ENCODE assay signal across 18 cellular contexts in the genomic region with DNA sequence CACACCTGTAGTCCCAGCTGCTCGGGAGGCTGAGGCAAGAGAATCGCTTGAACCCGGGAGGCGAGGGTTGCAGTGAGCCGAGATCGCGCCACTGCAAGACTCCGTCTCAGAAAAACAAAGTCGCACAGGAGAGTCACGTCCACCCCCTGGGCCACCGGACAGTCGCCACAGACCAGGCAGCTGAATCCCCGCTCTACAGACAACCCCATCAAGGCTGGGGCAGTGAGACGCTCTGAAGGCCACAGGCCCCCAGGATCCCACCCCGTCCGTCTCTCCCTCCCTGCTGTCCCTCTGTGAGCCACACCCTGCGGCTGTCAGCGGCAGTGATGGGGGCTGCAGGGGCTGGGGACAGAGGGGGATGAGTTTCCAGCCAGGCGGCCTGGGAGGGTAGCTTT. TPM values are rescaled to one million over a fixed set of nuclear protein-coding genes. Genes with fewer than 3 reads are reported as not detected.
A peak's percentile ranks its signal among the peaks of the same experiment; 100 is the strongest.
DNase-seq lines count a peak whose midpoint lies in the region; FAIRE-seq and TF ChIP-seq lines count a peak whose summit lies in the region.
"Had no signal": no experiment of that assay in that cellular context is flagged by ENCODE, and none has a peak within 500 bp of the region (broad histone marks: within the 10 kb centered on the region; RNA-seq: fewer than 3 reads in every experiment).

No MANE protein-coding gene starts in this region.

- H3K27me3 ChIP-seq in HUES6 (ENCODE audit: control insufficient read depth, insufficient read depth, low read length): no peaks in the 10 kb centered on the region
- H3K27me3 ChIP-seq in breast epithelium: no peaks in the 10 kb centered on the region
- H3K27me3 ChIP-seq in subcutaneous abdominal adipose tissue (ENCODE audit: control insufficient read depth in 5 of 5, insufficient read depth in 4 of 5, low read length in 5 of 5): no peaks in the 10 kb centered on the region

- DNase-seq in breast epithelium (ENCODE audit: low spot score in 2 of 2): no peak
- no peak for DNase-seq in kidney
- DNase-seq in foreskin fibroblast: no peak
- DNase-seq in NCI-H446 (lab: John Stamatoyannopoulos, UW): no peak
- DNase-seq in stimulated activated CD8-positive, alpha-beta memory T cell treated with anti-CD3 and anti-CD28 coated beads, Interleukin-4, amount 100 ng/mL, for 48 hours: no peak
- DNase-seq: activated naive CD4-positive, alpha-beta T cell treated with anti-CD3 and anti-CD28 coated beads, Interleukin-2, amount 50 U/mL, for 16 hours; CD4-positive, CD25-positive, alpha-beta regulatory T cell; NCI-H1417 treated with DMSO at 0.1 percent for 48 hours; NCI-H510A treated with DMSO at 0.1 percent for 48 hours; stimulated activated CD4-positive, alpha-beta T cell treated with anti-CD3 and anti-CD28 coated beads, Interleukin-4, amount 100 ng/mL, for 1 hour; stimulated activated naive CD4-positive, alpha-beta T cell had no signal

- no peak for TF ChIP-seq POLR2A in breast epithelium (IDR thresholded peaks at IDR 0.05)

- H3K4me1 ChIP-seq in HUES6 (ENCODE audit: control insufficient read depth, insufficient read depth, low read length) (peaks cover 17% of the 10 kb centered on the region), breast epithelium (peaks cover 3 to 6% of the 10 kb centered on the region in 2 donors), kidney (ENCODE audit: control insufficient read depth in 1 of 2, insufficient read depth in 1 of 2, low read depth in 1 of 2, low read length in 2 of 2) (peaks cover 0 to 16% of the 10 kb centered on the region in 2 donors), subcutaneous abdominal adipose tissue (ENCODE audit: control insufficient read depth in 5 of 5, insufficient read depth in 5 of 5, low read length in 5 of 5) (peaks cover 3 to 38% (median 24%) of the 10 kb centered on the region in 5 donors)

- H3K9ac ChIP-seq in HUES6 (ENCODE audit: low read length) (peak overlapping the region; percentile 89), kidney (ENCODE audit: low read length in 2 of 2) (peak overlapping the region in 1 of 2 donors; percentile 69), subcutaneous abdominal adipose tissue (ENCODE audit: low read length in 5 of 5) (peak overlapping the region in 3 of 5 donors; percentile 13 to 64 (median 45))

- intact Hi-C loops in breast epithelium (cut with DNase I; ENCODE audit: low total_unique reads): no loop called here
- intact Hi-C loops in kidney (cut with DNase I): no loop called here

- no peak for FAIRE-seq in kidney (lab: Jason Lieb, UNC)
- FAIRE-seq: colon, TTC549 had no signal

- TF ChIP-seq CTCF in breast epithelium (IDR thresholded peaks at IDR 0.05) (no peak), kidney (IDR thresholded peaks at IDR 0.05; ENCODE audit: borderline replicate concordance, extremely low read depth, insufficient read depth) (no peak), foreskin fibroblast (IDR thresholded peaks at IDR 0.05; ENCODE audit: low read depth, low read length) (no peak)

- H3K9me3 ChIP-seq in HUES6 (ENCODE audit: control insufficient read depth, insufficient read depth, low read depth, low read length): no peaks in the 10 kb centered on the region
- H3K9me3 ChIP-seq in breast epithelium: no peaks in the 10 kb centered on the region
- H3K9me3 ChIP-seq in kidney (ENCODE audit: control insufficient read depth in 1 of 2, low read length in 2 of 2): no peaks in the 10 kb centered on the region
- no peaks in the 10 kb centered on the region for H3K9me3 ChIP-seq in subcutaneous abdominal adipose tissue (ENCODE audit: control insufficient read depth in 5 of 5, low read length in 5 of 5)

- H3K4me3 ChIP-seq in HUES6 (ENCODE audit: low read depth, low read length) (peak overlapping the region; percentile 58), breast epithelium (peak overlapping the region in 1 of 3 donors; percentile 37), kidney (ENCODE audit: low read length in 2 of 2) (peak overlapping the region in 1 of 2 donors; percentile 60), subcutaneous abdominal adipose tissue (ENCODE audit: low read depth in 1 of 5, low read length in 5 of 5) (peak overlapping the region in 3 of 5 donors; percentile 36 to 56 (median 47)), foreskin fibroblast (ENCODE audit: low read depth in 1 of 2, low read length in 2 of 2) (no peak overlapping the region)

- no peaks in the 10 kb centered on the region for H3K36me3 ChIP-seq in HUES6 (ENCODE audit: control insufficient read depth, insufficient read depth, low read length)
- H3K36me3 ChIP-seq in breast epithelium: no peaks in the 10 kb centered on the region
- no peaks in the 10 kb centered on the region for H3K36me3 ChIP-seq in kidney (ENCODE audit: control insufficient read depth in 1 of 2, insufficient read depth in 2 of 2, low read length in 2 of 2)
- H3K36me3 ChIP-seq in subcutaneous abdominal adipose tissue (ENCODE audit: control insufficient read depth in 5 of 5, insufficient read depth in 5 of 5, low read length in 5 of 5): no peaks in the 10 kb centered on the region

- H3K27ac ChIP-seq in HUES6 (ENCODE audit: low read depth, low read length) (peak overlapping the region; percentile 98), breast epithelium (peak overlapping the region; percentile 54 to 70), kidney (ENCODE audit: low read depth in 2 of 2, low read length in 2 of 2) (peak overlapping the region; percentile 71 to 84), subcutaneous abdominal adipose tissue (ENCODE audit: low read depth, low read length) (peak overlapping the region; percentile 88)

RNA-seq across cellular contexts. Expression of a gene that starts 15.5 kb away (rescaled TPM):
- 100 to 1,000 TPM in 2 of 3 donors, 10 to 100 TPM in 1; 92.0 to 147 (median 131) TPM for total RNA-seq in breast epithelium
- 339 TPM for total RNA-seq in kidney
- polyA plus RNA-seq in kidney (ENCODE audit: insufficient read depth, low read depth, low replicate concordance): 102 TPM

RNA-seq across cellular contexts. Expression of a gene that starts 30.9 kb away (rescaled TPM):
- 1 to 10 TPM in 2 of 3 donors, under 1 TPM in 1; 0.16 to 3.6 (median 2.5) TPM for total RNA-seq in breast epithelium
- total RNA-seq in kidney: 17.8 TPM
- polyA plus RNA-seq in kidney (ENCODE audit: insufficient read depth, low read depth, low replicate concordance): 19.6 TPM
- total RNA-seq: CD4-positive, CD25-positive, alpha-beta regulatory T cell had no signal
- polyA plus RNA-seq: CD4-positive, CD25-positive, alpha-beta regulatory T cell had no signal

RNA-seq across cellular contexts. Expression of a gene that starts 40.0 kb away (rescaled TPM):
- total RNA-seq in breast epithelium (1 to 10 TPM in 2 of 3 donors, not detected in 1; 6.9 to 9.1 TPM), kidney (not detected)
- polyA plus RNA-seq in kidney (ENCODE audit: insufficient read depth, low read depth, low replicate concordance): not detected
- total RNA-seq: CD4-positive, CD25-positive, alpha-beta regulatory T cell; lower leg skin; omental fat pad had no signal
- polyA plus RNA-seq: CD4-positive, CD25-positive, alpha-beta regulatory T cell had no signal

RNA-seq across cellular contexts. Expression of a gene that starts 45.8 kb away (rescaled TPM):
- total RNA-seq in breast epithelium: under 1 TPM in 1 of 3 donors, not detected in 2; 0.29 TPM
- total RNA-seq in kidney: 0.50 TPM
- polyA plus RNA-seq in kidney (ENCODE audit: insufficient read depth, low read depth, low replicate concordance): not detected
- total RNA-seq: G401 had no signal
- polyA plus RNA-seq: CD4-positive, CD25-positive, alpha-beta regulatory T cell had no signal

RNA-seq across cellular contexts. Expression of a gene that starts 59.0 kb away (rescaled TPM):
- total RNA-seq in breast epithelium (1 to 10 TPM in 1 of 3 donors, under 1 TPM in 1, not detected in 1; 0.44 to 1.1 TPM), kidney (not detected)
- not detected for polyA plus RNA-seq in kidney (ENCODE audit: insufficient read depth, low read depth, low replicate concordance)
- total RNA-seq: CD4-positive, CD25-positive, alpha-beta regulatory T cell; G401; omental fat pad had no signal
- polyA plus RNA-seq: CD4-positive, CD25-positive, alpha-beta regulatory T cell had no signal

Comparison
In these comparisons a context has a peak if more than half of its experiments do, and no peak if none do; other contexts are left out.
1. H3K4me3 ChIP-seq: peak in HUES6 (single experiment) and subcutaneous abdominal adipose tissue (3 of 5); none in foreskin fibroblast (0 of 2).
2. Peak in every context shown above with its lines, with median percentiles within 50 percentile points of each other: H3K27ac ChIP-seq.